In genomic region chr3:111763968-111764367, GRCh38 we compare ENCODE assay signal across 14 cellular contexts.
DNase-seq lines count a peak whose midpoint lies in the region; ATAC-seq and TF ChIP-seq lines count a peak whose summit lies in the region.
"Had no signal": no experiment of that assay in that cellular context is flagged by ENCODE, and none has a peak within 500 bp of the region (broad histone marks: within the 10 kb centered on the region; RNA-seq: fewer than 3 reads in every experiment).

No MANE protein-coding gene starts in this region.

- intact Hi-C loops in left ventricle myocardium inferior (cut with micrococcal nuclease) = no loop called here

- DNase-seq in AG04450 (ENCODE audit: low read depth, low spot score) (no peak), amniotic epithelial cell (ENCODE audit: low read depth) (peak; percentile 75), left ventricle myocardium inferior (no peak), DMS153 (lab: John Stamatoyannopoulos, UW) (no peak)
- DNase-seq: activated CD8-positive, alpha-beta memory T cell treated with anti-CD3 and anti-CD28 coated beads, Interleukin-2, amount 50 U/mL, for 48 hours; GF-D8; H9; NCI-H1417; ovary; T1000 had no signal

- ATAC-seq in HG03139 (IDR thresholded peaks at IDR 0.05; ENCODE audit: unreplicated experiment) (no peak), HG02870 (IDR thresholded peaks at IDR 0.05; ENCODE audit: unreplicated experiment) (no peak), HG02973 (IDR thresholded peaks at IDR 0.05; ENCODE audit: unreplicated experiment) (no peak)

- H3K4me1 ChIP-seq in left ventricle myocardium inferior (peaks cover 54% of the 10 kb centered on the region), rectal smooth muscle tissue (ENCODE audit: control insufficient read depth, insufficient read depth, low read length) (peaks cover 50% of the 10 kb centered on the region)

- H3K36me3 ChIP-seq in left ventricle myocardium inferior = no peaks in the 10 kb centered on the region
- no peaks in the 10 kb centered on the region for H3K36me3 ChIP-seq in rectal smooth muscle tissue (ENCODE audit: control insufficient read depth, insufficient read depth, low read length)
- H3K36me3 ChIP-seq: ovary had no signal

- H3K9ac ChIP-seq in rectal smooth muscle tissue (ENCODE audit: low read length) = no peak overlapping the region

- H3K9me3 ChIP-seq in AG04450 (ENCODE audit: control insufficient read depth, insufficient read depth, low read length) = no peaks in the 10 kb centered on the region
- H3K9me3 ChIP-seq in left ventricle myocardium inferior (replicated peaks) = no peaks in the 10 kb centered on the region
- H3K9me3 ChIP-seq: ovary had no signal

- H3K27me3 ChIP-seq in AG04450 (ENCODE audit: control insufficient read depth, insufficient read depth, low read length) (no peaks in the 10 kb centered on the region), left ventricle myocardium inferior (ENCODE audit: low read depth) (no peaks in the 10 kb centered on the region), rectal smooth muscle tissue (ENCODE audit: control insufficient read depth, insufficient read depth, low read length) (no peaks in the 10 kb centered on the region)
- H3K27me3 ChIP-seq: ovary had no signal

- no peak for TF ChIP-seq CTCF in AG04450 (IDR thresholded peaks at IDR 0.05; ENCODE audit: low read depth, low read length)
- no peak for TF ChIP-seq CTCF in left ventricle myocardium inferior (IDR thresholded peaks at IDR 0.05; ENCODE audit: borderline replicate concordance)

- peak overlapping the region; percentile 55 for H3K27ac ChIP-seq in AG04450 (ENCODE audit: low read depth, low read length)
- H3K27ac ChIP-seq in left ventricle myocardium inferior (replicated peaks) = peak overlapping the region; percentile 72
- peak overlapping the region; percentile 91 for H3K27ac ChIP-seq in rectal smooth muscle tissue (ENCODE audit: low read depth, low read length)
- H3K27ac ChIP-seq: ovary had no signal

- CTCF ChIA-PET in AG04450 (lab: Charles Lee) = no interaction called here

- H3K4me3 ChIP-seq in AG04450 (ENCODE audit: low read depth, low read length) = no peak overlapping the region
- H3K4me3 ChIP-seq in left ventricle myocardium inferior = no peak overlapping the region
- no peak overlapping the region for H3K4me3 ChIP-seq in rectal smooth muscle tissue (ENCODE audit: low read length)
- H3K4me3 ChIP-seq: ovary had no signal

- POLR2A ChIA-PET in AG04450 (lab: Yijun Ruan, JAX) = no interaction called here
